1 cellular context compared by ENCODE assay signal in the genomic region with DNA sequence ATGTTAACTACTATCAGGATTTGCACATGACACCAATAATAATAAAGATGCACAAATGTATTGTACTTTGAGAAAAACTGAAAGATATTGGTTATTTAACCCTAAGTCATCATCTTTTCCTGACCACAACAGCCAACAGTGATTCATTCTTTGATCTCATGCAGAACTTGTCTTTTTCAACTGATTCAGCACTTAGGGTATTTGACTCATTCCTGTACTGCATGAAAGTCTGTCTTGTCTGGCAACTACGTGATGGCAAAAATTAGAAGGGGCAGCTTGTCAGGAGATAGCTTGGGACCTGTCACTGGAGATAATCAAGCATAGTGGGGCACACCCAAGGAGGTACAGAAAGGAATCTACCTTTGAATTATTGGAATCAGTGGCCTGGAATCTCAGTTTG.
TF ChIP-seq lines count a peak whose summit lies in the region.

No MANE protein-coding gene starts in this region.

TF ChIP-seq in GM12878, 131 proteins besides CTCF, POLR2A, EP300 and RAD21 (continued from another document and continues in another):
- TF ChIP-seq, protein P1, sequence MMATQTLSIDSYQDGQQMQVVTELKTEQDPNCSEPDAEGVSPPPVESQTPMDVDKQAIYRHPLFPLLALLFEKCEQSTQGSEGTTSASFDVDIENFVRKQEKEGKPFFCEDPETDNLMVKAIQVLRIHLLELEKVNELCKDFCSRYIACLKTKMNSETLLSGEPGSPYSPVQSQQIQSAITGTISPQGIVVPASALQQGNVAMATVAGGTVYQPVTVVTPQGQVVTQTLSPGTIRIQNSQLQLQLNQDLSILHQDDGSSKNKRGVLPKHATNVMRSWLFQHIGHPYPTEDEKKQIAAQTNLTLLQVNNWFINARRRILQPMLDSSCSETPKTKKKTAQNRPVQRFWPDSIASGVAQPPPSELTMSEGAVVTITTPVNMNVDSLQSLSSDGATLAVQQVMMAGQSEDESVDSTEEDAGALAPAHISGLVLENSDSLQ (IDR thresholded peaks at IDR 0.05) = peak; percentile 31; the same call in 1 of the 2 replicates
- TF ChIP-seq, protein P2, sequence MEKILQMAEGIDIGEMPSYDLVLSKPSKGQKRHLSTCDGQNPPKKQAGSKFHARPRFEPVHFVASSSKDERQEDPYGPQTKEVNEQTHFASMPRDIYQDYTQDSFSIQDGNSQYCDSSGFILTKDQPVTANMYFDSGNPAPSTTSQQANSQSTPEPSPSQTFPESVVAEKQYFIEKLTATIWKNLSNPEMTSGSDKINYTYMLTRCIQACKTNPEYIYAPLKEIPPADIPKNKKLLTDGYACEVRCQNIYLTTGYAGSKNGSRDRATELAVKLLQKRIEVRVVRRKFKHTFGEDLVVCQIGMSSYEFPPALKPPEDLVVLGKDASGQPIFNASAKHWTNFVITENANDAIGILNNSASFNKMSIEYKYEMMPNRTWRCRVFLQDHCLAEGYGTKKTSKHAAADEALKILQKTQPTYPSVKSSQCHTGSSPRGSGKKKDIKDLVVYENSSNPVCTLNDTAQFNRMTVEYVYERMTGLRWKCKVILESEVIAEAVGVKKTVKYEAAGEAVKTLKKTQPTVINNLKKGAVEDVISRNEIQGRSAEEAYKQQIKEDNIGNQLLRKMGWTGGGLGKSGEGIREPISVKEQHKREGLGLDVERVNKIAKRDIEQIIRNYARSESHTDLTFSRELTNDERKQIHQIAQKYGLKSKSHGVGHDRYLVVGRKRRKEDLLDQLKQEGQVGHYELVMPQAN (conservative IDR thresholded peaks at IDR 0.05) = no peak
- no peak for TF ChIP-seq HCFC1 (IDR thresholded peaks at IDR 0.05; ENCODE audit: low read length)
- no peak for TF ChIP-seq NFXL1 (IDR thresholded peaks at IDR 0.05; ENCODE audit: borderline replicate concordance)
- TF ChIP-seq MTA3 (IDR thresholded peaks at IDR 0.05; ENCODE audit: borderline replicate concordance, low read length) = peak; percentile 72; the same call in 1 of the 2 replicates
- TF ChIP-seq JUND (IDR thresholded peaks at IDR 0.05; ENCODE audit: low read depth, low read length) = 0 out of 2 replicates have a peak, but pooled peaks have one; percentile 60
- TF ChIP-seq CREB1 (IDR thresholded peaks at IDR 0.05; ENCODE audit: low read depth) = peak; percentile 47
- TF ChIP-seq TCF7 (IDR thresholded peaks at IDR 0.05; ENCODE audit: borderline replicate concordance) = peak; percentile 85
- no peak for TF ChIP-seq TCF3 (IDR thresholded peaks at IDR 0.05; ENCODE audit: borderline replicate concordance, insufficient read depth, low read depth, low read length)
- TF ChIP-seq, protein P3, sequence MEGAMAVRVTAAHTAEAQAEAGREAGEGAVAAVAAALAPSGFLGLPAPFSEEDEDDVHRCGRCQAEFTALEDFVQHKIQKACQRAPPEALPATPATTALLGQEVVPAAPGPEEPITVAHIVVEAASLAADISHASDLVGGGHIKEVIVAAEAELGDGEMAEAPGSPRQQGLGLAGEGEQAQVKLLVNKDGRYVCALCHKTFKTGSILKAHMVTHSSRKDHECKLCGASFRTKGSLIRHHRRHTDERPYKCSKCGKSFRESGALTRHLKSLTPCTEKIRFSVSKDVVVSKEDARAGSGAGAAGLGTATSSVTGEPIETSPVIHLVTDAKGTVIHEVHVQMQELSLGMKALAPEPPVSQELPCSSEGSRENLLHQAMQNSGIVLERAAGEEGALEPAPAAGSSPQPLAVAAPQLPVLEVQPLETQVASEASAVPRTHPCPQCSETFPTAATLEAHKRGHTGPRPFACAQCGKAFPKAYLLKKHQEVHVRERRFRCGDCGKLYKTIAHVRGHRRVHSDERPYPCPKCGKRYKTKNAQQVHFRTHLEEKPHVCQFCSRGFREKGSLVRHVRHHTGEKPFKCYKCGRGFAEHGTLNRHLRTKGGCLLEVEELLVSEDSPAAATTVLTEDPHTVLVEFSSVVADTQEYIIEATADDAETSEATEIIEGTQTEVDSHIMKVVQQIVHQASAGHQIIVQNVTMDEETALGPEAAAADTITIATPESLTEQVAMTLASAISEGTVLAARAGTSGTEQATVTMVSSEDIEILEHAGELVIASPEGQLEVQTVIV (IDR thresholded peaks at IDR 0.05; ENCODE audit: borderline replicate concordance, partially characterized antibody) = no peak
- no peak for TF ChIP-seq NBN (IDR thresholded peaks at IDR 0.05)
- peak; percentile 60; the same call in 1 of the 2 replicates for TF ChIP-seq FOXM1 (IDR thresholded peaks at IDR 0.05; ENCODE audit: low read depth, low read length)
- TF ChIP-seq RB1 (IDR thresholded peaks at IDR 0.05; ENCODE audit: borderline replicate concordance) = no peak
- TF ChIP-seq SMAD5 (IDR thresholded peaks at IDR 0.05; ENCODE audit: low read depth) = no peak
- TF ChIP-seq ZNF24 (IDR thresholded peaks at IDR 0.05) = no peak
- TF ChIP-seq BRCA1 (IDR thresholded peaks at IDR 0.05; ENCODE audit: low read depth, low read length) = no peak
- TF ChIP-seq SIN3A (IDR thresholded peaks at IDR 0.05; ENCODE audit: low read depth, low read length) = no peak
- TF ChIP-seq, protein P4, sequence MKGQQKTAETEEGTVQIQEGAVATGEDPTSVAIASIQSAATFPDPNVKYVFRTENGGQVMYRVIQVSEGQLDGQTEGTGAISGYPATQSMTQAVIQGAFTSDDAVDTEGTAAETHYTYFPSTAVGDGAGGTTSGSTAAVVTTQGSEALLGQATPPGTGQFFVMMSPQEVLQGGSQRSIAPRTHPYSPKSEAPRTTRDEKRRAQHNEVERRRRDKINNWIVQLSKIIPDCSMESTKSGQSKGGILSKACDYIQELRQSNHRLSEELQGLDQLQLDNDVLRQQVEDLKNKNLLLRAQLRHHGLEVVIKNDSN (IDR thresholded peaks at IDR 0.05; ENCODE audit: borderline replicate concordance, extremely low read length, insufficient read depth, low read depth, low read length) = no peak
- TF ChIP-seq FOS (IDR thresholded peaks at IDR 0.05; ENCODE audit: borderline replicate concordance, extremely low read depth, insufficient read length) = no peak
- TF ChIP-seq BMI1 (IDR thresholded peaks at IDR 0.05; ENCODE audit: borderline replicate concordance) = no peak
- peak; percentile 26; the same call in 1 of the 2 replicates for TF ChIP-seq PAX5 (IDR thresholded peaks at IDR 0.05; ENCODE audit: borderline replicate concordance, low read depth, low read length)
- TF ChIP-seq CBFB (IDR thresholded peaks at IDR 0.05; ENCODE audit: low read depth) = peak; percentile 58; the same call in 1 of the 2 replicates
- TF ChIP-seq BHLHE40 (IDR thresholded peaks at IDR 0.05; ENCODE audit: borderline replicate concordance in 1 of 2, low read depth in 2 of 2, low read length in 1 of 2) = peak; percentile 34 to 38; a peak in 2 of 4 replicates
- TF ChIP-seq, protein P5, sequence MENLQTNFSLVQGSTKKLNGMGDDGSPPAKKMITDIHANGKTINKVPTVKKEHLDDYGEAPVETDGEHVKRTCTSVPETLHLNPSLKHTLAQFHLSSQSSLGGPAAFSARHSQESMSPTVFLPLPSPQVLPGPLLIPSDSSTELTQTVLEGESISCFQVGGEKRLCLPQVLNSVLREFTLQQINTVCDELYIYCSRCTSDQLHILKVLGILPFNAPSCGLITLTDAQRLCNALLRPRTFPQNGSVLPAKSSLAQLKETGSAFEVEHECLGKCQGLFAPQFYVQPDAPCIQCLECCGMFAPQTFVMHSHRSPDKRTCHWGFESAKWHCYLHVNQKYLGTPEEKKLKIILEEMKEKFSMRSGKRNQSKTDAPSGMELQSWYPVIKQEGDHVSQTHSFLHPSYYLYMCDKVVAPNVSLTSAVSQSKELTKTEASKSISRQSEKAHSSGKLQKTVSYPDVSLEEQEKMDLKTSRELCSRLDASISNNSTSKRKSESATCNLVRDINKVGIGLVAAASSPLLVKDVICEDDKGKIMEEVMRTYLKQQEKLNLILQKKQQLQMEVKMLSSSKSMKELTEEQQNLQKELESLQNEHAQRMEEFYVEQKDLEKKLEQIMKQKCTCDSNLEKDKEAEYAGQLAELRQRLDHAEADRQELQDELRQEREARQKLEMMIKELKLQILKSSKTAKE (IDR thresholded peaks at IDR 0.05; ENCODE audit: low read depth, poor library complexity, severe bottlenecking) = peak; percentile 90
- TF ChIP-seq, protein P6, sequence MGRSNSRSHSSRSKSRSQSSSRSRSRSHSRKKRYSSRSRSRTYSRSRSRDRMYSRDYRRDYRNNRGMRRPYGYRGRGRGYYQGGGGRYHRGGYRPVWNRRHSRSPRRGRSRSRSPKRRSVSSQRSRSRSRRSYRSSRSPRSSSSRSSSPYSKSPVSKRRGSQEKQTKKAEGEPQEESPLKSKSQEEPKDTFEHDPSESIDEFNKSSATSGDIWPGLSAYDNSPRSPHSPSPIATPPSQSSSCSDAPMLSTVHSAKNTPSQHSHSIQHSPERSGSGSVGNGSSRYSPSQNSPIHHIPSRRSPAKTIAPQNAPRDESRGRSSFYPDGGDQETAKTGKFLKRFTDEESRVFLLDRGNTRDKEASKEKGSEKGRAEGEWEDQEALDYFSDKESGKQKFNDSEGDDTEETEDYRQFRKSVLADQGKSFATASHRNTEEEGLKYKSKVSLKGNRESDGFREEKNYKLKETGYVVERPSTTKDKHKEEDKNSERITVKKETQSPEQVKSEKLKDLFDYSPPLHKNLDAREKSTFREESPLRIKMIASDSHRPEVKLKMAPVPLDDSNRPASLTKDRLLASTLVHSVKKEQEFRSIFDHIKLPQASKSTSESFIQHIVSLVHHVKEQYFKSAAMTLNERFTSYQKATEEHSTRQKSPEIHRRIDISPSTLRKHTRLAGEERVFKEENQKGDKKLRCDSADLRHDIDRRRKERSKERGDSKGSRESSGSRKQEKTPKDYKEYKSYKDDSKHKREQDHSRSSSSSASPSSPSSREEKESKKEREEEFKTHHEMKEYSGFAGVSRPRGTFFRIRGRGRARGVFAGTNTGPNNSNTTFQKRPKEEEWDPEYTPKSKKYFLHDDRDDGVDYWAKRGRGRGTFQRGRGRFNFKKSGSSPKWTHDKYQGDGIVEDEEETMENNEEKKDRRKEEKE (IDR thresholded peaks at IDR 0.05) = no peak
- no peak for TF ChIP-seq POU2F2 (IDR thresholded peaks at IDR 0.05; ENCODE audit: borderline replicate concordance, low read depth, low read length)
- TF ChIP-seq RCOR1 (conservative IDR thresholded peaks at IDR 0.05; ENCODE audit: low read depth, low read length) = no peak
- TF ChIP-seq HDAC2 (IDR thresholded peaks at IDR 0.05) = no peak
- TF ChIP-seq WRNIP1 (IDR thresholded peaks at IDR 0.05; ENCODE audit: borderline replicate concordance, low read depth, low read length) = no peak
- 0 out of 2 replicates have a peak, but pooled peaks have one; percentile 41 for TF ChIP-seq MEF2A (IDR thresholded peaks at IDR 0.05; ENCODE audit: insufficient read depth, low read depth, low read length)
- TF ChIP-seq CBX3 (IDR thresholded peaks at IDR 0.05; ENCODE audit: borderline replicate concordance, low read depth) = no peak
- TF ChIP-seq POLR2AphosphoS5 (IDR thresholded peaks at IDR 0.05; ENCODE audit: low read length) = no peak
- TF ChIP-seq STAT1 (conservative IDR thresholded peaks at IDR 0.05) = no peak
- TF ChIP-seq, protein P7, sequence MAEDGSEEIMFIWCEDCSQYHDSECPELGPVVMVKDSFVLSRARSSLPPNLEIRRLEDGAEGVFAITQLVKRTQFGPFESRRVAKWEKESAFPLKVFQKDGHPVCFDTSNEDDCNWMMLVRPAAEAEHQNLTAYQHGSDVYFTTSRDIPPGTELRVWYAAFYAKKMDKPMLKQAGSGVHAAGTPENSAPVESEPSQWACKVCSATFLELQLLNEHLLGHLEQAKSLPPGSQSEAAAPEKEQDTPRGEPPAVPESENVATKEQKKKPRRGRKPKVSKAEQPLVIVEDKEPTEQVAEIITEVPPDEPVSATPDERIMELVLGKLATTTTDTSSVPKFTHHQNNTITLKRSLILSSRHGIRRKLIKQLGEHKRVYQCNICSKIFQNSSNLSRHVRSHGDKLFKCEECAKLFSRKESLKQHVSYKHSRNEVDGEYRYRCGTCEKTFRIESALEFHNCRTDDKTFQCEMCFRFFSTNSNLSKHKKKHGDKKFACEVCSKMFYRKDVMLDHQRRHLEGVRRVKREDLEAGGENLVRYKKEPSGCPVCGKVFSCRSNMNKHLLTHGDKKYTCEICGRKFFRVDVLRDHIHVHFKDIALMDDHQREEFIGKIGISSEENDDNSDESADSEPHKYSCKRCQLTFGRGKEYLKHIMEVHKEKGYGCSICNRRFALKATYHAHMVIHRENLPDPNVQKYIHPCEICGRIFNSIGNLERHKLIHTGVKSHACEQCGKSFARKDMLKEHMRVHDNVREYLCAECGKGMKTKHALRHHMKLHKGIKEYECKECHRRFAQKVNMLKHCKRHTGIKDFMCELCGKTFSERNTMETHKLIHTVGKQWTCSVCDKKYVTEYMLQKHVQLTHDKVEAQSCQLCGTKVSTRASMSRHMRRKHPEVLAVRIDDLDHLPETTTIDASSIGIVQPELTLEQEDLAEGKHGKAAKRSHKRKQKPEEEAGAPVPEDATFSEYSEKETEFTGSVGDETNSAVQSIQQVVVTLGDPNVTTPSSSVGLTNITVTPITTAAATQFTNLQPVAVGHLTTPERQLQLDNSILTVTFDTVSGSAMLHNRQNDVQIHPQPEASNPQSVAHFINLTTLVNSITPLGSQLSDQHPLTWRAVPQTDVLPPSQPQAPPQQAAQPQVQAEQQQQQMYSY (CRISPR knock-in tag; IDR thresholded peaks at IDR 0.05) = no peak
- TF ChIP-seq NFIC (IDR thresholded peaks at IDR 0.05; ENCODE audit: low read depth, low read length) = peak; percentile 73; the same call in 1 of the 2 replicates
- TF ChIP-seq EZH2 (IDR thresholded peaks at IDR 0.05; ENCODE audit: borderline replicate concordance, control insufficient read depth, low read depth, low read length) = no peak
- TF ChIP-seq RFX5 (IDR thresholded peaks at IDR 0.05; ENCODE audit: low read depth, low read length) = no peak
- TF ChIP-seq RUNX3 (IDR thresholded peaks at IDR 0.05; ENCODE audit: low read length) = peak; percentile 96
- TF ChIP-seq IKZF2 (IDR thresholded peaks at IDR 0.05) = peak in 1 of 2 experiments; percentile 70; a peak in 2 of 4 replicates
- TF ChIP-seq, protein P8, sequence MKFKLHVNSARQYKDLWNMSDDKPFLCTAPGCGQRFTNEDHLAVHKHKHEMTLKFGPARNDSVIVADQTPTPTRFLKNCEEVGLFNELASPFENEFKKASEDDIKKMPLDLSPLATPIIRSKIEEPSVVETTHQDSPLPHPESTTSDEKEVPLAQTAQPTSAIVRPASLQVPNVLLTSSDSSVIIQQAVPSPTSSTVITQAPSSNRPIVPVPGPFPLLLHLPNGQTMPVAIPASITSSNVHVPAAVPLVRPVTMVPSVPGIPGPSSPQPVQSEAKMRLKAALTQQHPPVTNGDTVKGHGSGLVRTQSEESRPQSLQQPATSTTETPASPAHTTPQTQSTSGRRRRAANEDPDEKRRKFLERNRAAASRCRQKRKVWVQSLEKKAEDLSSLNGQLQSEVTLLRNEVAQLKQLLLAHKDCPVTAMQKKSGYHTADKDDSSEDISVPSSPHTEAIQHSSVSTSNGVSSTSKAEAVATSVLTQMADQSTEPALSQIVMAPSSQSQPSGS (IDR thresholded peaks at IDR 0.05; ENCODE audit: low read length) = peak; percentile 90
- TF ChIP-seq BACH1 (IDR thresholded peaks at IDR 0.05; ENCODE audit: borderline replicate concordance) = 0 out of 2 replicates have a peak, but pooled peaks have one; percentile 23
- TF ChIP-seq SRF (IDR thresholded peaks at IDR 0.05; ENCODE audit: low read depth in 2 of 2, low read length in 2 of 2) = no peak
- TF ChIP-seq, protein P9, sequence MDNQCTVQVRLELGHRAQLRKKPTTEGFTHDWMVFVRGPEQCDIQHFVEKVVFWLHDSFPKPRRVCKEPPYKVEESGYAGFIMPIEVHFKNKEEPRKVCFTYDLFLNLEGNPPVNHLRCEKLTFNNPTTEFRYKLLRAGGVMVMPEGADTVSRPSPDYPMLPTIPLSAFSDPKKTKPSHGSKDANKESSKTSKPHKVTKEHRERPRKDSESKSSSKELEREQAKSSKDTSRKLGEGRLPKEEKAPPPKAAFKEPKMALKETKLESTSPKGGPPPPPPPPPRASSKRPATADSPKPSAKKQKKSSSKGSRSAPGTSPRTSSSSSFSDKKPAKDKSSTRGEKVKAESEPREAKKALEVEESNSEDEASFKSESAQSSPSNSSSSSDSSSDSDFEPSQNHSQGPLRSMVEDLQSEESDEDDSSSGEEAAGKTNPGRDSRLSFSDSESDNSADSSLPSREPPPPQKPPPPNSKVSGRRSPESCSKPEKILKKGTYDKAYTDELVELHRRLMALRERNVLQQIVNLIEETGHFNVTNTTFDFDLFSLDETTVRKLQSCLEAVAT (IDR thresholded peaks at IDR 0.05) = no peak
